Comparison of ENCODE assay signal across 25 cellular contexts in genomic region chr4:66750273-66750672, GRCh38.
DNase-seq lines count a peak whose midpoint lies in the region; ATAC-seq lines count a peak whose summit lies in the region.
"Had no signal": no experiment of that assay in that cellular context is flagged by ENCODE, and none has a peak within 500 bp of the region (broad histone marks: within the 10 kb centered on the region; RNA-seq: fewer than 3 reads in every experiment).

No MANE protein-coding gene starts in this region.

- H3K27ac ChIP-seq in epithelial cell of prostate = peak overlapping the region; percentile 65
- H3K27ac ChIP-seq: 22Rv1, colonic mucosa, left lung, SJCRH30, upper lobe of left lung had no signal

- peak; percentile 19 for DNase-seq in DMS53 (lab: John Stamatoyannopoulos, UW)
- no peak for DNase-seq in DMS53 treated with DMSO at 0.1 percent for 48 hours (lab: John Stamatoyannopoulos, UW; ENCODE audit: unreplicated experiment)
- peak; percentile 18 for DNase-seq in NCI-H226
- peak; percentile 26 for DNase-seq in epithelial cell of prostate (ENCODE audit: low read depth, low spot score)
- DNase-seq in non-pigmented ciliary epithelial cell (ENCODE audit: low read depth) = peak; percentile 1
- no peak for DNase-seq in NCI-H1930 (lab: John Stamatoyannopoulos, UW)
- DNase-seq: activated CD4-positive, alpha-beta T cell treated with anti-CD3 and anti-CD28 coated beads for 48 hours; activated CD8-positive, alpha-beta memory T cell treated with anti-CD3 and anti-CD28 coated beads, Interleukin-2, amount 10 ng/mL, durations not matched to agents 7 days and 5 days; activated naive CD8-positive, alpha-beta T cell treated with anti-CD3 and anti-CD28 coated beads for 36 hours; CD8-positive, alpha-beta T cell; colonic mucosa; DMS79 treated with DMSO at 0.1 percent for 48 hours; GOT3; left lung; NCI-H146; NCI-H2227 treated with DMSO at 0.1 percent for 48 hours; posterior cingulate gyrus; stimulated activated CD8-positive, alpha-beta memory T cell treated with anti-CD3 and anti-CD28 coated beads, Interleukin-4, amount 100 ng/mL, for 48 hours; upper lobe of left lung had no signal

- ATAC-seq in HG03378 (IDR thresholded peaks at IDR 0.05; ENCODE audit: unreplicated experiment) = no peak
- ATAC-seq in HG03175 (IDR thresholded peaks at IDR 0.05; ENCODE audit: unreplicated experiment) = no peak
- ATAC-seq: activated CD8-positive, alpha-beta memory T cell treated with anti-CD3 and anti-CD28 coated beads, Interleukin-2, amount 10 ng/mL, durations not matched to agents 7 days and 5 days; CD8-positive, alpha-beta T cell; left lung; natural killer cell treated with Interleukin-12 subunit alpha and Interleukin-12 subunit beta and Interleukin-15 and Interleukin-18, amount 100 ng/mL, for 72 hours; sciatic nerve had no signal

Comparison
In these comparisons a context has a peak if more than half of its experiments do, and no peak if none do; other contexts are left out.
1. DNase-seq: peak in DMS53 (single experiment), NCI-H226 (single experiment), epithelial cell of prostate (single experiment) and non-pigmented ciliary epithelial cell (single experiment); none in DMS53 treated with DMSO at 0.1 percent for 48 hours (single experiment) and NCI-H1930 (0 of 2).